In the genomic region with DNA sequence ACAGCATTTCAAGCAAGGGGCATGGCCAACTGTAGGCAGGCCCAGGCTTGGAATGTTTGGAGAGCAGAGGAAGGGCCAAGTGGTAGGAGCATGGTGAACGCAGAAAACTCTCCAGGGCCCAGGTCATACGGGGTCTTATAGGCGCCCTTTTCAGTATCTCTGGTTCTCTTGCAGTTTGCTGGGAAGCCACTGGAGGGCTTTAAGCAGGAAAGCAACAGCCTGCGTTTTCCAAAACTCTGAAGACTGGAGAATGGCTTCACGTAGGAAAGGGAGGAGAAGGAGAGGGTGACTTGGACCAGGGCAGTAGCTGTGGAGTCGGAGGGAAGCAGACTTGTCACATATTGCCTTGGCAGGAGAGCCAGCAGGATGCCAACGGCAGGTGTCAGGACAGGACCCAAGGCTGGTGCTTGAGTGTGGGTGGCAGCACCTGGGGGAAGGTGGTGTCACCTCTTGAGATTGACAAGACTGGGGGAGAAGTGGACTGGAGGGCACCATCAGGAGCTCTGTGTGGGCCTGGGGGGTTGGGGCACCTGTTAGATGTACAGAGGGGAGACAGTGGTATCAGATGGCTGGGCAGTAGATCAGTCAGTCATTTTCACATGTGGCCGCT, we compare ENCODE assay signal across 9 cellular contexts. TPM values are rescaled to one million over a fixed set of nuclear protein-coding genes. Genes with fewer than 3 reads are reported as not detected.
DNase-seq lines count a peak whose midpoint lies in the region; ATAC-seq and TF ChIP-seq lines count a peak whose summit lies in the region.
"Had no signal": no experiment of that assay in that cellular context is flagged by ENCODE, and none has a peak within 500 bp of the region (broad histone marks: within the 10 kb centered on the region; RNA-seq: fewer than 3 reads in every experiment).

No MANE protein-coding gene starts in this region.

- no peak overlapping the region for H2AK9ac ChIP-seq in IMR-90 (replicated peaks; ENCODE audit: low read depth, low read length, poor library complexity)

- 67% methylated on average over 3 of the region's 8 CpGs; no CpG with 5 or more reads in 1 of the 2 experiments for WGBS in IMR-90 (ENCODE audit: extremely low coverage in 2 of 2, insufficient read length in 1 of 2), 2 experiments

- no peaks in the 10 kb centered on the region for H3K36me3 ChIP-seq in CD8-positive, alpha-beta T cell (ENCODE audit: insufficient read depth, low read length)
- no peaks in the 10 kb centered on the region for H3K36me3 ChIP-seq in IMR-90 (ENCODE audit: control insufficient read depth, insufficient read depth, low read length)

- BruUV-seq in IMR-90 (replicated peaks; lab: Mats Ljungman, UMichigan), result no TSS peak

- H3K27me3 ChIP-seq in CD8-positive, alpha-beta T cell (ENCODE audit: insufficient read depth, low read length), result no peaks in the 10 kb centered on the region
- H3K27me3 ChIP-seq in IMR-90 (ENCODE audit: control insufficient read depth, insufficient read depth, low read length), result peaks cover 24% of the 10 kb centered on the region

- no peak overlapping the region for H4K5ac ChIP-seq in IMR-90 (ENCODE audit: low read depth, low read length)

- H3K4me2 ChIP-seq in IMR-90 (ENCODE audit: low read depth, low read length), result no peak overlapping the region

- in situ Hi-C loops in IMR-90 (cut with MboI; ENCODE audit: low sequenced_read_pairs), result no loop called here

- H3K18ac ChIP-seq in IMR-90 (ENCODE audit: low read depth, low read length), result no peak overlapping the region

- H3K4me3 ChIP-seq in CD8-positive, alpha-beta T cell (ENCODE audit: low read depth, low read length), result no peak overlapping the region
- no peak overlapping the region for H3K4me3 ChIP-seq in IMR-90 (ENCODE audit: insufficient read depth, low read depth, low read length)

- no peaks in the 10 kb centered on the region for H3K9me3 Mint-ChIP-seq in CD8-positive, alpha-beta T cell
- peaks cover 0 to 18% (median 0%) of the 10 kb centered on the region in 5 experiments for H3K9me3 Mint-ChIP-seq in brain

- POLR2A ChIA-PET in CD8-positive, alpha-beta T cell (lab: Charles Lee), result interaction anchor here (1.0 kb wide), 1 partner anchor 80 kb away, joined by 3 read pairs; no protein-coding TSS in a partner anchor
- POLR2A ChIA-PET in IMR-90 (lab: Charles Lee; ENCODE audit: unreplicated experiment), result no interaction called here

- H3K4ac ChIP-seq in IMR-90 (ENCODE audit: low read depth, low read length), result no peak overlapping the region

- no peaks in the 10 kb centered on the region for H3K27me3 Mint-ChIP-seq in CD8-positive, alpha-beta T cell (ENCODE audit: low read depth)
- no peaks in the 10 kb centered on the region for H3K27me3 Mint-ChIP-seq in brain

- no peaks in the 10 kb centered on the region for H3K36me3 Mint-ChIP-seq in CD8-positive, alpha-beta T cell
- H3K36me3 Mint-ChIP-seq in brain, result no peaks in the 10 kb centered on the region

- H4K91ac ChIP-seq in IMR-90 (ENCODE audit: insufficient read depth, low read depth, low read length), result no peak overlapping the region

- no peaks in the 10 kb centered on the region for H3K9me1 ChIP-seq in IMR-90 (ENCODE audit: insufficient read depth, low read length)

- peaks cover 37% of the 10 kb centered on the region for H3K4me1 Mint-ChIP-seq in CD8-positive, alpha-beta T cell (ENCODE audit: low read depth)
- no peaks in the 10 kb centered on the region for H3K4me1 Mint-ChIP-seq in brain

- peak in 2 of 7 experiments; percentile 13 to 26 for DNase-seq in CD8-positive, alpha-beta T cell
- DNase-seq in IMR-90 (peak; percentile 8), middle frontal gyrus (ENCODE audit: extremely low spot score, low spot score) (peak; percentile 4)

- no peak overlapping the region for H2BK15ac ChIP-seq in IMR-90 (ENCODE audit: low read depth, low read length)

- H2AFZ ChIP-seq in IMR-90 (replicated peaks; ENCODE audit: low read length, poor library complexity), result peak overlapping the region; percentile 66

- H2BK5ac ChIP-seq in IMR-90 (ENCODE audit: low read depth, low read length, poor library complexity, severe bottlenecking), result no peak overlapping the region

- no peak overlapping the region for H3K56ac ChIP-seq in IMR-90 (ENCODE audit: extremely low read depth, insufficient read depth, low read length)

- H3K27ac ChIP-seq in CD8-positive, alpha-beta T cell (ENCODE audit: low read depth, low read length), result no peak overlapping the region
- no peak overlapping the region for H3K27ac ChIP-seq in IMR-90 (ENCODE audit: insufficient read depth, low read length)

- TF ChIP-seq POLR2A in IMR-90 (IDR thresholded peaks at IDR 0.05; ENCODE audit: low read depth, low read length) (no peak), GM18505 (IDR thresholded peaks at IDR 0.05; ENCODE audit: borderline replicate concordance, extremely low read depth, insufficient read depth, insufficient read length) (no peak)

- CTCF ChIA-PET in CD8-positive, alpha-beta T cell (lab: Charles Lee), result interaction anchor here (1.0 to 5.3 kb wide), 6 partner anchors 9 to 57 kb away, joined by 3 to 22 read pairs (median 4); partner anchors contain the start of gene FLNA
- CTCF ChIA-PET in IMR-90 (lab: Yijun Ruan, JAX), result no interaction called here

- peak overlapping the region; percentile 26 for H3K4me3 Mint-ChIP-seq in CD8-positive, alpha-beta T cell
- no peak overlapping the region for H3K4me3 Mint-ChIP-seq in brain

- TF ChIP-seq CTCF in CD8-positive, alpha-beta T cell (IDR thresholded peaks at IDR 0.05), result peak; percentile 14
- peak; percentile 36 for TF ChIP-seq CTCF in IMR-90 (conservative IDR thresholded peaks at IDR 0.05; ENCODE audit: low read depth, low read length)
- peak; percentile 18 to 54 for TF ChIP-seq CTCF in brain (conservative IDR thresholded peaks at IDR 0.05)

- H3K23ac ChIP-seq in IMR-90 (ENCODE audit: low read depth, low read length), result no peak overlapping the region

- H3K9ac ChIP-seq in IMR-90 (ENCODE audit: low read depth, low read length), result no peak overlapping the region

- no peak overlapping the region for H2AK5ac ChIP-seq in IMR-90 (ENCODE audit: low read depth, low read length)

- no peaks in the 10 kb centered on the region for H4K20me1 ChIP-seq in IMR-90 (ENCODE audit: insufficient read depth, low read length)

- no peak overlapping the region for H3K14ac ChIP-seq in IMR-90 (replicated peaks; ENCODE audit: low read depth, low read length)

- H3K4me1 ChIP-seq in CD8-positive, alpha-beta T cell (ENCODE audit: insufficient read depth, low read length), result peaks cover 35% of the 10 kb centered on the region
- no peaks in the 10 kb centered on the region for H3K4me1 ChIP-seq in IMR-90 (ENCODE audit: control insufficient read depth, insufficient read depth, low read length)

- no peak overlapping the region for H2BK20ac ChIP-seq in IMR-90 (ENCODE audit: low read depth, low read length)

- no peaks in the 10 kb centered on the region for H3K79me1 ChIP-seq in IMR-90 (ENCODE audit: low read depth in 1 of 2, low read length in 2 of 2)

- no peak for TF ChIP-seq RAD21 in IMR-90 (IDR thresholded peaks at IDR 0.05; ENCODE audit: low read length)

- H3K27ac Mint-ChIP-seq in CD8-positive, alpha-beta T cell, result peak overlapping the region; percentile 52
- H3K27ac Mint-ChIP-seq in brain, result peak overlapping the region in 1 of 5 experiments; percentile 41

- H3K9me3 ChIP-seq in CD8-positive, alpha-beta T cell (ENCODE audit: low read length), result no peaks in the 10 kb centered on the region
- no peaks in the 10 kb centered on the region for H3K9me3 ChIP-seq in IMR-90 (ENCODE audit: control insufficient read depth, insufficient read depth, low read length)

- dilution Hi-C loops in IMR-90 (cut with HindIII; ENCODE audit: low sequenced_read_pairs, unreplicated experiment), result no loop called here

- H4K8ac ChIP-seq in IMR-90 (ENCODE audit: low read depth in 2 of 2, low read length in 2 of 2), result no peak overlapping the region

- H2BK120ac ChIP-seq in IMR-90 (ENCODE audit: low read depth, low read length), result no peak overlapping the region

- ATAC-seq in CD8-positive, alpha-beta T cell, result no peak
- ATAC-seq in IMR-90 (ENCODE audit: low read depth), result peak; percentile 81; the same call in 1 of the 2 replicates
- ATAC-seq in HG03097 (IDR thresholded peaks at IDR 0.05; ENCODE audit: low FRiP score, unreplicated experiment), result no peak
- ATAC-seq in GM21423 (IDR thresholded peaks at IDR 0.05; ENCODE audit: unreplicated experiment), result no peak
- ATAC-seq in GM18505 (IDR thresholded peaks at IDR 0.05; ENCODE audit: unreplicated experiment), result no peak
- no peak for ATAC-seq in HG03442 (IDR thresholded peaks at IDR 0.05; ENCODE audit: unreplicated experiment)

- intact Hi-C loops in CD8-positive, alpha-beta T cell (cut with DNase I, micrococcal nuclease), result loop anchor here in 1 of 2 experiments (5.0 kb wide), 1 partner anchor 215 kb away; no protein-coding TSS in a partner anchor
- intact Hi-C loops in IMR-90 (cut with micrococcal nuclease), result no loop called here

TF ChIP-seq in IMR-90, 13 proteins besides CTCF, POLR2A, EP300 and RAD21 (continues in another document):
- TF ChIP-seq MAZ (IDR thresholded peaks at IDR 0.05; ENCODE audit: borderline replicate concordance, low read depth, low read length), result no peak
- no peak for TF ChIP-seq MXI1 (IDR thresholded peaks at IDR 0.05; ENCODE audit: borderline replicate concordance, low read depth, low read length)
- no peak for TF ChIP-seq CEBPB (IDR thresholded peaks at IDR 0.05; ENCODE audit: low read depth, low read length)
- TF ChIP-seq RCOR1 (IDR thresholded peaks at IDR 0.05; ENCODE audit: insufficient replicate concordance, low read length), result no peak
- no peak for TF ChIP-seq SMC3 (IDR thresholded peaks at IDR 0.05; ENCODE audit: low read depth, low read length)
- TF ChIP-seq FOS (IDR thresholded peaks at IDR 0.05; ENCODE audit: low read depth, low read length), result no peak
- no peak for TF ChIP-seq BHLHE40 (IDR thresholded peaks at IDR 0.05; ENCODE audit: low read depth, low read length)
- no peak for TF ChIP-seq CHD1 (IDR thresholded peaks at IDR 0.05; ENCODE audit: low read depth, low read length)
- TF ChIP-seq RFX5 (IDR thresholded peaks at IDR 0.05; ENCODE audit: low read depth, low read length), result no peak

RNA-seq across cellular contexts. Expression of gene TKTL1, which starts 21.9 kb away (rescaled TPM):
- 1 to 10 TPM in 1 of 2 experiments, under 1 TPM in 1; 1.00 to 1.3 TPM for total RNA-seq in CD8-positive, alpha-beta T cell
- not detected in 2 replicates for total RNA-seq in IMR-90 (2012; rRNA removed)
- not detected in 2 replicates for polyA plus RNA-seq in IMR-90 (2012; rRNA removed)
- not detected in 2 replicates for polyA plus RNA-seq in IMR-90 (2012; cell fraction: cytosol; rRNA removed)
- not detected in 2 replicates for polyA plus RNA-seq in IMR-90 (2012; cell fraction: nucleus; rRNA removed; ENCODE audit: low replicate concordance)
- 0.41 TPM for polyA plus RNA-seq in brain (ENCODE audit: insufficient read depth, low read depth, low replicate concordance)
- total RNA-seq: pulmonary artery endothelial cell had no signal

RNA-seq across cellular contexts. Expression of gene TEX28, which starts 22.6 kb away (rescaled TPM):
- not detected for total RNA-seq in CD8-positive, alpha-beta T cell
- not detected in 2 replicates for total RNA-seq in IMR-90 (2012; rRNA removed)
- polyA plus RNA-seq in IMR-90 (2012; rRNA removed), result not detected in 2 replicates
- polyA plus RNA-seq in IMR-90 (2012; cell fraction: cytosol; rRNA removed), result not detected in 2 replicates
- polyA plus RNA-seq in IMR-90 (2012; cell fraction: nucleus; rRNA removed; ENCODE audit: low replicate concordance), result not detected in 2 replicates
- polyA plus RNA-seq in brain (ENCODE audit: insufficient read depth, low read depth, low replicate concordance), result not detected
- total RNA-seq: pulmonary artery endothelial cell had no signal

RNA-seq across cellular contexts. Expression of gene FLNA, which starts 56.9 kb away (rescaled TPM):
- 1,000 to 10,000 TPM; 1,274 to 1,333 TPM for total RNA-seq in CD8-positive, alpha-beta T cell
- total RNA-seq in IMR-90 (2012; rRNA removed), result 1,356 and 1,443 TPM in 2 replicates
- polyA plus RNA-seq in IMR-90 (2012; rRNA removed), result 1,357 and 1,435 TPM in 2 replicates
- 639 and 1,121 TPM in 2 replicates for polyA plus RNA-seq in IMR-90 (2012; cell fraction: cytosol; rRNA removed)
- 2,032 and 4,690 TPM in 2 replicates for polyA plus RNA-seq in IMR-90 (2012; cell fraction: nucleus; rRNA removed; ENCODE audit: low replicate concordance)
- polyA plus RNA-seq in brain (ENCODE audit: insufficient read depth, low read depth, low replicate concordance), result 334 TPM
